26 cellular contexts compared by ENCODE assay signal in the genomic region with DNA sequence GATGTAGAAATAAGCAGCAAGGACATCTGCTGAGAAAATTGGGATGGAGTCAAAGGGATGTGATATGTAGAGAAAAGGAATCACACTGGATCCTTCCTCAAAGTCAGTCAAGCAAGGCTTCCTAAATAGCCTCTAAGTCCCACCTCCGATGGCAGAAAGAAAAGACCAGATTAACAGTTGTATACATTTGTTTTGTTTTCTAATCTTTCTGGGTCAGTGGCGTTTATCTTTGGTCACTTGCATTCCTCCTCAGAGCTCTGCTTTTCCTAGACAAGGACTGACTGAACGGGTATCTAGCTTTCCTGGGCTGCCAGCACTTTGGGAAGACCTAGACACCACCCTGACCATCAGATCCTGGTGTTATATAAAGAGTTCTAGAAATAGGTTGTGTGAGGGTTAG.
"Had no signal": no experiment of that assay in that cellular context is flagged by ENCODE, and none has a peak within 500 bp of the region (broad histone marks: within the 10 kb centered on the region; RNA-seq: fewer than 3 reads in every experiment).

No MANE protein-coding gene starts in this region.

- H3K27me3 Mint-ChIP-seq: dendritic cell treated with granulocyte-macrophage colony-stimulating factor and Interleukin-4, amounts not matched to agents 40 ng/mL and 50 ng/mL, for 4 days; effector memory CD8-positive, alpha-beta T cell had no signal

- H3K27ac Mint-ChIP-seq: dendritic cell treated with granulocyte-macrophage colony-stimulating factor and Interleukin-4, amounts not matched to agents 40 ng/mL and 50 ng/mL, for 4 days; endodermal cell had no signal

- H3K9me3 ChIP-seq: colonic mucosa, gastrocnemius medialis had no signal

- H3K4me3 ChIP-seq: colonic mucosa, coronary artery, dorsolateral prefrontal cortex, esophagus muscularis mucosa, esophagus squamous epithelium, gastrocnemius medialis, gastroesophageal sphincter, heart left ventricle, heart right ventricle, hepatocyte had no signal

- H3K4me2 ChIP-seq: hepatocyte had no signal

- H3K27me3 ChIP-seq: colonic mucosa, dorsolateral prefrontal cortex, esophagus muscularis mucosa, esophagus squamous epithelium, foreskin keratinocyte, gastrocnemius medialis, gastroesophageal sphincter, heart left ventricle, heart right ventricle, hepatocyte had no signal

- H3K36me3 ChIP-seq: colonic mucosa had no signal

- H3K79me2 ChIP-seq: hepatocyte had no signal

- DNase-seq: colonic mucosa; cortex of kidney; dermis blood vessel endothelial cell; dorsolateral prefrontal cortex; effector CD4-positive, alpha-beta T cell; effector CD8-positive, alpha-beta T cell; effector memory CD4-positive, alpha-beta T cell; effector memory CD8-positive, alpha-beta T cell; endodermal cell; esophagus squamous epithelium; foreskin melanocyte; gastrocnemius medialis; glutamatergic neuron; head of caudate nucleus; heart left ventricle; heart right ventricle had no signal

- H3K27ac ChIP-seq: colonic mucosa, coronary artery, dorsolateral prefrontal cortex, epithelial cell of prostate, esophagus muscularis mucosa, esophagus squamous epithelium, foreskin keratinocyte, gastrocnemius medialis, gastroesophageal sphincter, heart left ventricle, heart right ventricle, hepatocyte had no signal

- H3K4me1 ChIP-seq: colonic mucosa, esophagus muscularis mucosa, esophagus squamous epithelium, foreskin keratinocyte, gastrocnemius medialis, gastroesophageal sphincter, heart left ventricle, heart right ventricle had no signal

- H3K4me3 Mint-ChIP-seq: dendritic cell treated with granulocyte-macrophage colony-stimulating factor and Interleukin-4, amounts not matched to agents 40 ng/mL and 50 ng/mL, for 4 days; effector memory CD8-positive, alpha-beta T cell; endodermal cell had no signal

- H2AFZ ChIP-seq: hepatocyte had no signal

- FAIRE-seq: endometrium, endothelial cell of umbilical vein, frontal cortex had no signal

- ATAC-seq: effector memory CD8-positive, alpha-beta T cell; gastrocnemius medialis; gastroesophageal sphincter; heart left ventricle; heart right ventricle had no signal
